In genomic region chr1:230210979-230211336, GRCh38 we compare ENCODE assay signal across 13 cellular contexts.
DNase-seq lines count a peak whose midpoint lies in the region; ATAC-seq and TF ChIP-seq lines count a peak whose summit lies in the region.
"Had no signal": no experiment of that assay in that cellular context is flagged by ENCODE, and none has a peak within 500 bp of the region (broad histone marks: within the 10 kb centered on the region; RNA-seq: fewer than 3 reads in every experiment).

No MANE protein-coding gene starts in this region.

- TF ChIP-seq CTCF in endodermal cell (conservative IDR thresholded peaks at IDR 0.05), result no peak

- no peak overlapping the region for H2AFZ ChIP-seq in Karpas-422 (ENCODE audit: low read length)

- H3K36me3 ChIP-seq in endodermal cell (ENCODE audit: control insufficient read depth, insufficient read depth, low read length) (no peaks in the 10 kb centered on the region), aorta (ENCODE audit: control insufficient read depth in 1 of 2, insufficient read depth in 2 of 2, low read length in 1 of 2) (no peaks in the 10 kb centered on the region), Karpas-422 (ENCODE audit: insufficient read depth, low read length) (no peaks in the 10 kb centered on the region)

- intact Hi-C loops in activated naive CD4-positive, alpha-beta T cell treated with anti-CD3 and anti-CD28 coated beads for 36 hours (cut with micrococcal nuclease), result no loop called here
- intact Hi-C loops in aorta (cut with DNase I), result loop anchor here (5.0 to 10.0 kb wide), 3 partner anchors 106 to 376 kb away; partner anchors contain the start of gene GALNT2 (in 2 of the 2)

- no peak overlapping the region for H3K4me2 ChIP-seq in Karpas-422 (ENCODE audit: low read depth, low read length, poor library complexity, severe bottlenecking)

- peaks cover 2% of the 10 kb centered on the region; the same call in 1 of the 2 replicates for H4K20me1 ChIP-seq in Karpas-422 (ENCODE audit: insufficient read depth, low read depth, low read length)

- DNase-seq in activated naive CD4-positive, alpha-beta T cell treated with anti-CD3 and anti-CD28 coated beads, Interleukin-2, amount 50 U/mL, for 72 hours (ENCODE audit: low spot score in 2 of 2), result no peak
- DNase-seq in activated naive CD4-positive, alpha-beta T cell treated with anti-CD3 and anti-CD28 coated beads for 36 hours, result no peak
- DNase-seq in endodermal cell (no peak), aorta (peak in 1 of 2 donors; percentile 55), cerebellar nuclear complex (lab: John Stamatoyannopoulos, UW) (no peak), Karpas-422 (no peak)
- no peak for DNase-seq in natural killer cell treated with Interleukin-12 subunit alpha and Interleukin-12 subunit beta and Interleukin-15 and Interleukin-18, amount 100 ng/mL, for 72 hours (ENCODE audit: low spot score)
- DNase-seq: H7; NCI-H1436; NCI-H524 treated with DMSO at 0.1 percent for 48 hours; posterior cingulate gyrus; stimulated activated CD4-positive, alpha-beta T cell treated with anti-CD3 and anti-CD28 coated beads, Interleukin-4, amount 100 ng/mL, for 4 hours had no signal

- H3K27me3 ChIP-seq in endodermal cell (ENCODE audit: control insufficient read depth, insufficient read depth, low read length, poor library complexity, severe bottlenecking) (peaks cover 21% of the 10 kb centered on the region), aorta (ENCODE audit: control insufficient read depth in 1 of 2, insufficient read depth in 2 of 2, low read length in 1 of 2) (no peaks in the 10 kb centered on the region), Karpas-422 (ENCODE audit: low read length) (no peaks in the 10 kb centered on the region)

- H3K9me2 ChIP-seq in Karpas-422 (replicated peaks; ENCODE audit: insufficient read depth, low read length), result no peaks in the 10 kb centered on the region

- H3K4me1 ChIP-seq in endodermal cell (ENCODE audit: control insufficient read depth, insufficient read depth, low read length) (peaks cover 24% of the 10 kb centered on the region), aorta (ENCODE audit: control insufficient read depth in 1 of 2, insufficient read depth in 2 of 2, low read length in 2 of 2) (peaks cover 6 to 22% of the 10 kb centered on the region in 2 donors), Karpas-422 (ENCODE audit: low read length) (no peaks in the 10 kb centered on the region)

- H3K9me3 ChIP-seq in endodermal cell (ENCODE audit: control insufficient read depth, low read length) (no peaks in the 10 kb centered on the region), aorta (ENCODE audit: control insufficient read depth, low read length) (no peaks in the 10 kb centered on the region), Karpas-422 (ENCODE audit: low read length) (no peaks in the 10 kb centered on the region)

- H3K4me1 Mint-ChIP-seq in activated naive CD4-positive, alpha-beta T cell treated with anti-CD3 and anti-CD28 coated beads for 36 hours (ENCODE audit: low read depth), result peaks cover 54% of the 10 kb centered on the region
- H3K4me1 Mint-ChIP-seq in endodermal cell, result peaks cover 57% of the 10 kb centered on the region
- peaks cover 50 to 61% of the 10 kb centered on the region in 2 donors for H3K4me1 Mint-ChIP-seq in natural killer cell treated with Interleukin-12 subunit alpha and Interleukin-12 subunit beta and Interleukin-15 and Interleukin-18, amount 100 ng/mL, for 72 hours (ENCODE audit: low read depth in 2 of 2)

- TF ChIP-seq POLR2A in GM18505 (IDR thresholded peaks at IDR 0.05; ENCODE audit: borderline replicate concordance, extremely low read depth, insufficient read depth, insufficient read length), result no peak

- H3K27ac ChIP-seq in endodermal cell (ENCODE audit: low read depth, low read length) (no peak overlapping the region), aorta (ENCODE audit: low read depth in 1 of 2, low read length in 2 of 2) (peak overlapping the region; percentile 85 to 88), Karpas-422 (ENCODE audit: low read length) (no peak overlapping the region)

- peak overlapping the region; percentile 51 to 92 for H3K27ac Mint-ChIP-seq in activated naive CD4-positive, alpha-beta T cell treated with anti-CD3 and anti-CD28 coated beads, Interleukin-2, amount 50 U/mL, for 72 hours
- no peak overlapping the region for H3K27ac Mint-ChIP-seq in activated naive CD4-positive, alpha-beta T cell treated with anti-CD3 and anti-CD28 coated beads for 36 hours
- peak overlapping the region; percentile 84 for H3K27ac Mint-ChIP-seq in endodermal cell
- H3K27ac Mint-ChIP-seq in natural killer cell treated with Interleukin-12 subunit alpha and Interleukin-12 subunit beta and Interleukin-15 and Interleukin-18, amount 100 ng/mL, for 72 hours, result peak overlapping the region; percentile 14 to 87

- H3K9me3 Mint-ChIP-seq in activated naive CD4-positive, alpha-beta T cell treated with anti-CD3 and anti-CD28 coated beads, Interleukin-2, amount 50 U/mL, for 72 hours, result no peaks in the 10 kb centered on the region
- H3K9me3 Mint-ChIP-seq in activated naive CD4-positive, alpha-beta T cell treated with anti-CD3 and anti-CD28 coated beads for 36 hours, result no peaks in the 10 kb centered on the region
- H3K9me3 Mint-ChIP-seq in endodermal cell, result peaks cover 4% of the 10 kb centered on the region
- no peaks in the 10 kb centered on the region for H3K9me3 Mint-ChIP-seq in natural killer cell treated with Interleukin-12 subunit alpha and Interleukin-12 subunit beta and Interleukin-15 and Interleukin-18, amount 100 ng/mL, for 72 hours

- WGBS in endodermal cell (ENCODE audit: insufficient coverage in 1 of 2, insufficient read length in 1 of 2), 2 experiments, result 88 to 93% methylated on average over 3 to 13 of the region's 13 CpGs
- WGBS in aorta, 2 donors, result 5 to 10% methylated on average over 13 of the region's 13 CpGs

- CTCF ChIA-PET in activated naive CD4-positive, alpha-beta T cell treated with anti-CD3 and anti-CD28 coated beads for 36 hours (lab: Charles Lee), result interaction anchor here (1.4 kb wide), 1 partner anchor 550 kb away, joined by 7 read pairs; no protein-coding TSS in a partner anchor

- H3K4me3 Mint-ChIP-seq in activated naive CD4-positive, alpha-beta T cell treated with anti-CD3 and anti-CD28 coated beads for 36 hours, result no peak overlapping the region
- peak overlapping the region; percentile 37 for H3K4me3 Mint-ChIP-seq in endodermal cell
- H3K4me3 Mint-ChIP-seq in natural killer cell treated with Interleukin-12 subunit alpha and Interleukin-12 subunit beta and Interleukin-15 and Interleukin-18, amount 100 ng/mL, for 72 hours, result no peak overlapping the region

- H3K27me3 Mint-ChIP-seq in activated naive CD4-positive, alpha-beta T cell treated with anti-CD3 and anti-CD28 coated beads for 36 hours (ENCODE audit: low read depth), result no peaks in the 10 kb centered on the region
- peaks cover 22% of the 10 kb centered on the region for H3K27me3 Mint-ChIP-seq in endodermal cell (ENCODE audit: insufficient read depth)
- H3K27me3 Mint-ChIP-seq in natural killer cell treated with Interleukin-12 subunit alpha and Interleukin-12 subunit beta and Interleukin-15 and Interleukin-18, amount 100 ng/mL, for 72 hours, result no peaks in the 10 kb centered on the region

- H3K36me3 Mint-ChIP-seq in activated naive CD4-positive, alpha-beta T cell treated with anti-CD3 and anti-CD28 coated beads, Interleukin-2, amount 50 U/mL, for 72 hours, result peaks cover 18 to 55% of the 10 kb centered on the region in 2 donors
- peaks cover 25% of the 10 kb centered on the region for H3K36me3 Mint-ChIP-seq in activated naive CD4-positive, alpha-beta T cell treated with anti-CD3 and anti-CD28 coated beads for 36 hours (ENCODE audit: low read depth)
- H3K36me3 Mint-ChIP-seq in endodermal cell (ENCODE audit: low read depth), result peaks cover 4% of the 10 kb centered on the region
- H3K36me3 Mint-ChIP-seq in natural killer cell treated with Interleukin-12 subunit alpha and Interleukin-12 subunit beta and Interleukin-15 and Interleukin-18, amount 100 ng/mL, for 72 hours, result no peaks in the 10 kb centered on the region

- H3K9ac ChIP-seq in endodermal cell (ENCODE audit: extremely low read depth, low read length, poor library complexity, severe bottlenecking) (peak overlapping the region; percentile 5), Karpas-422 (ENCODE audit: low read length) (no peak overlapping the region)

- no peaks in the 10 kb centered on the region for H3K79me2 ChIP-seq in Karpas-422 (ENCODE audit: low read length)

- peak overlapping the region; percentile 46 for H3K4me3 ChIP-seq in endodermal cell (ENCODE audit: low read length)
- no peak overlapping the region for H3K4me3 ChIP-seq in aorta (ENCODE audit: low read length in 2 of 2)
- no peak overlapping the region for H3K4me3 ChIP-seq in Karpas-422 (ENCODE audit: low read length)

- ATAC-seq in activated naive CD4-positive, alpha-beta T cell treated with anti-CD3 and anti-CD28 coated beads, Interleukin-2, amount 50 U/mL, for 72 hours, result no peak
- no peak for ATAC-seq in natural killer cell treated with Interleukin-12 subunit alpha and Interleukin-12 subunit beta and Interleukin-15 and Interleukin-18, amount 100 ng/mL, for 72 hours
- ATAC-seq in aorta (ENCODE audit: low FRiP score), result peak; percentile 47
- no peak for ATAC-seq in GM18505 (IDR thresholded peaks at IDR 0.05; ENCODE audit: unreplicated experiment)

Comparison
In these comparisons a context has a peak if more than half of its experiments do, and no peak if none do; other contexts are left out.
1. H3K27ac ChIP-seq: peak in aorta (2 of 2); none in endodermal cell (single experiment) and Karpas-422 (single experiment).